ENCODE assay signal across 8 cellular contexts in genomic region chr2:64839844-64840243, GRCh38.
DNase-seq lines count a peak whose midpoint lies in the region; ATAC-seq and TF ChIP-seq lines count a peak whose summit lies in the region.

No MANE protein-coding gene starts in this region.

- H3K4me3 ChIP-seq in BLaER1 treated with 17β-estradiol and CSF1 and Interleukin-3, amounts not matched to agents 10 nM and 100 nM: no peak overlapping the region
- H3K4me3 ChIP-seq in spleen: no peak overlapping the region

- H3K9me3 ChIP-seq in BLaER1 treated with 17β-estradiol and CSF1 and Interleukin-3, amounts not matched to agents 10 nM and 100 nM (replicated peaks in 1 of 11): no peaks in the 10 kb centered on the region
- H3K9me3 ChIP-seq in spleen: no peaks in the 10 kb centered on the region

- TF ChIP-seq CTCF in activated CD8-positive, alpha-beta T cell treated with anti-CD3 and anti-CD28 coated beads for 36 hours (IDR thresholded peaks at IDR 0.05): no peak
- no peak for TF ChIP-seq CTCF in spleen (IDR thresholded peaks at IDR 0.05 in 8 of 11, conservative IDR thresholded peaks at IDR 0.05 in 3 of 11)

- peaks cover 6% of the 10 kb centered on the region for H3K4me1 Mint-ChIP-seq in activated CD8-positive, alpha-beta T cell treated with anti-CD3 and anti-CD28 coated beads for 36 hours (ENCODE audit: low read depth)

- H4K20me1 ChIP-seq in BLaER1 treated with 17β-estradiol and CSF1 and Interleukin-3, amounts not matched to agents 10 nM and 100 nM: no peaks in the 10 kb centered on the region

- H3K4me1 ChIP-seq in BLaER1 treated with 17β-estradiol and CSF1 and Interleukin-3, amounts not matched to agents 10 nM and 100 nM: peaks cover 46 to 78% (median 58%) of the 10 kb centered on the region in 10 experiments
- H3K4me1 ChIP-seq in spleen: peaks cover 13 to 61% (median 45%) of the 10 kb centered on the region in 6 donors

- no peaks in the 10 kb centered on the region for H3K27me3 Mint-ChIP-seq in activated CD8-positive, alpha-beta T cell treated with anti-CD3 and anti-CD28 coated beads for 36 hours

- H3K27ac ChIP-seq in BLaER1 treated with 17β-estradiol and CSF1 and Interleukin-3, amounts not matched to agents 10 nM and 100 nM: peak overlapping the region; percentile 35 to 74 (median 69); a peak in 21 of 22 replicates
- H3K27ac ChIP-seq in spleen: peak overlapping the region; percentile 11 to 73 (median 53)

- H3K36me3 ChIP-seq in BLaER1 treated with 17β-estradiol and CSF1 and Interleukin-3, amounts not matched to agents 10 nM and 100 nM: no peaks in the 10 kb centered on the region
- no peaks in the 10 kb centered on the region for H3K36me3 ChIP-seq in spleen

- peak overlapping the region in 2 of 11 experiments; percentile 4 to 9; a peak in 4 of 22 replicates for H3K9ac ChIP-seq in BLaER1 treated with 17β-estradiol and CSF1 and Interleukin-3, amounts not matched to agents 10 nM and 100 nM

- H3K9me3 Mint-ChIP-seq in activated CD8-positive, alpha-beta T cell treated with anti-CD3 and anti-CD28 coated beads for 36 hours: no peaks in the 10 kb centered on the region

- H3K36me3 Mint-ChIP-seq in activated CD8-positive, alpha-beta T cell treated with anti-CD3 and anti-CD28 coated beads for 36 hours (ENCODE audit: low read depth): no peaks in the 10 kb centered on the region

- POLR2A ChIA-PET in activated CD8-positive, alpha-beta T cell treated with anti-CD3 and anti-CD28 coated beads for 36 hours (lab: Charles Lee): interaction anchor here (0.6 to 1.0 kb wide), 2 partner anchors 11 to 20 kb away, joined by 3 read pairs; no protein-coding TSS in a partner anchor

- intact Hi-C loops in activated CD8-positive, alpha-beta T cell treated with anti-CD3 and anti-CD28 coated beads for 36 hours (cut with micrococcal nuclease): no loop called here
- intact Hi-C loops in spleen (cut with DNase I; ENCODE audit: low total_unique reads): no loop called here

- H3K4me2 ChIP-seq in BLaER1 treated with 17β-estradiol and CSF1 and Interleukin-3, amounts not matched to agents 10 nM and 100 nM: peak overlapping the region; percentile 60 to 87 (median 70)

- CTCF ChIA-PET in activated CD8-positive, alpha-beta T cell treated with anti-CD3 and anti-CD28 coated beads for 36 hours (lab: Charles Lee): no interaction called here

- TF ChIP-seq POLR2A in GM19099 (IDR thresholded peaks at IDR 0.05; ENCODE audit: extremely low read depth, insufficient read length, low read depth): peak; percentile 58
- no peak for TF ChIP-seq POLR2A in spleen (IDR thresholded peaks at IDR 0.05)

- no peaks in the 10 kb centered on the region for H3K27me3 ChIP-seq in BLaER1 treated with 17β-estradiol and CSF1 and Interleukin-3, amounts not matched to agents 10 nM and 100 nM
- H3K27me3 ChIP-seq in spleen (replicated peaks in 1 of 7): no peaks in the 10 kb centered on the region

- WGBS in spleen, 5 donors: 26 to 54% (median 35%) methylated on average over 6 of the region's 6 CpGs

- H3K4me3 Mint-ChIP-seq in activated CD8-positive, alpha-beta T cell treated with anti-CD3 and anti-CD28 coated beads for 36 hours: no peak overlapping the region

- ATAC-seq in HG03139 (IDR thresholded peaks at IDR 0.05; ENCODE audit: unreplicated experiment): peak; percentile 77
- ATAC-seq in activated CD8-positive, alpha-beta T cell treated with anti-CD3 and anti-CD28 coated beads for 36 hours: peak; percentile 82

- peak; percentile 44 for DNase-seq in activated CD8-positive, alpha-beta T cell treated with anti-CD3 and anti-CD28 coated beads for 36 hours
- peak; percentile 86 for DNase-seq in spleen
- no peak for DNase-seq in activated CD8-positive, alpha-beta memory T cell treated with anti-CD3 and anti-CD28 coated beads, Interleukin-2, amount 50 U/mL, for 48 hours
- DNase-seq in NCI-H1417 treated with DMSO at 0.1 percent for 48 hours (lab: John Stamatoyannopoulos, UW): no peak
- DNase-seq in NCI-H146 (lab: John Stamatoyannopoulos, UW): no peak

- H3K27ac Mint-ChIP-seq in activated CD8-positive, alpha-beta T cell treated with anti-CD3 and anti-CD28 coated beads for 36 hours: no peak overlapping the region

Comparison
In these comparisons a context has a peak if more than half of its experiments do, and no peak if none do; other contexts are left out.
1. DNase-seq: peak in activated CD8-positive, alpha-beta T cell treated with anti-CD3 and anti-CD28 coated beads for 36 hours (single experiment) and spleen (single experiment); none in activated CD8-positive, alpha-beta memory T cell treated with anti-CD3 and anti-CD28 coated beads, Interleukin-2, amount 50 U/mL, for 48 hours (single experiment), NCI-H1417 treated with DMSO at 0.1 percent for 48 hours (single experiment) and NCI-H146 (single experiment).